In genomic region chr17:31548709-31549108, GRCh38 we compare ENCODE assay signal across 8 cellular contexts.
DNase-seq lines count a peak whose midpoint lies in the region; ATAC-seq and TF ChIP-seq lines count a peak whose summit lies in the region.

No MANE protein-coding gene starts in this region.

- H3K79me2 ChIP-seq in neural progenitor cell (ENCODE audit: low read depth), result no peaks in the 10 kb centered on the region

- peak overlapping the region; percentile 89 for H2AFZ ChIP-seq in neural progenitor cell (replicated peaks)

- ATAC-seq in CD4-positive, alpha-beta T cell (ENCODE audit: poor library complexity), result no peak

- no peak overlapping the region for H3K4me3 ChIP-seq in effector memory CD4-positive, alpha-beta T cell (ENCODE audit: insufficient read depth, low read depth, low read length, poor library complexity, severe bottlenecking)
- H3K4me3 ChIP-seq in neural progenitor cell (peak overlapping the region; percentile 87), adrenal gland (peak overlapping the region in 1 of 4 donors; percentile 98)

- TF ChIP-seq CTCF in CD4-positive, alpha-beta T cell (IDR thresholded peaks at IDR 0.05), result no peak
- TF ChIP-seq CTCF in neural progenitor cell (IDR thresholded peaks at IDR 0.05) (no peak), adrenal gland (IDR thresholded peaks at IDR 0.05) (no peak)

- no peaks in the 10 kb centered on the region for H3K9me3 ChIP-seq in CD4-positive, alpha-beta T cell (ENCODE audit: control insufficient read depth, low read length)
- no peaks in the 10 kb centered on the region for H3K9me3 ChIP-seq in effector memory CD4-positive, alpha-beta T cell (ENCODE audit: control insufficient read depth, low read length)
- H3K9me3 ChIP-seq in neural progenitor cell (ENCODE audit: low read depth) (no peaks in the 10 kb centered on the region), adrenal gland (replicated peaks in 1 of 3) (no peaks in the 10 kb centered on the region)

- H4K20me1 ChIP-seq in neural progenitor cell (ENCODE audit: low read depth), result no peaks in the 10 kb centered on the region

- H3K27ac Mint-ChIP-seq in CD4-positive, alpha-beta T cell, result peak overlapping the region; percentile 76
- H3K27ac Mint-ChIP-seq in neural progenitor cell, result no peak overlapping the region

- H3K4me2 ChIP-seq in neural progenitor cell, result peak overlapping the region; percentile 89

- H3K27ac ChIP-seq in CD4-positive, alpha-beta T cell (ENCODE audit: low read depth, low read length), result no peak overlapping the region
- H3K27ac ChIP-seq in effector memory CD4-positive, alpha-beta T cell (ENCODE audit: insufficient read depth, low read length, poor library complexity, severe bottlenecking), result peak overlapping the region; percentile 7
- H3K27ac ChIP-seq in neural progenitor cell (no peak overlapping the region), adrenal gland (peak overlapping the region in 2 of 5 donors; percentile 75 to 85)

- 43 to 59% (median 50%) methylated on average over 5 of the region's 5 CpGs for WGBS in adrenal gland, 4 donors

- peaks cover 7% of the 10 kb centered on the region for H3K36me3 Mint-ChIP-seq in CD4-positive, alpha-beta T cell (ENCODE audit: low read depth)
- H3K36me3 Mint-ChIP-seq in neural progenitor cell, result no peaks in the 10 kb centered on the region

- DNase-seq in CD4-positive, alpha-beta T cell, result no peak
- peak; percentile 4 for DNase-seq in NCI-H146 treated with DMSO at 0.1 percent for 48 hours (lab: John Stamatoyannopoulos, UW; ENCODE audit: unreplicated experiment)
- no peak for DNase-seq in effector memory CD4-positive, alpha-beta T cell
- DNase-seq in neural progenitor cell (ENCODE audit: low spot score), result no peak
- DNase-seq in GM03348 (ENCODE audit: low spot score), result no peak
- no peak for DNase-seq in activated gamma-delta T cell treated with Interleukin-2 at 50 U/mL for 16 hours
- DNase-seq in NCI-H2081 (lab: John Stamatoyannopoulos, UW), result no peak
- DNase-seq in adrenal gland, result no peak

- H3K4me3 Mint-ChIP-seq in CD4-positive, alpha-beta T cell, result peak overlapping the region; percentile 86
- peak overlapping the region; percentile 92 for H3K4me3 Mint-ChIP-seq in neural progenitor cell

- intact Hi-C loops in CD4-positive, alpha-beta T cell (cut with DNase I, micrococcal nuclease), result loop anchor here in 1 of 2 experiments (2.0 kb wide), 1 partner anchor 56 kb away; no protein-coding TSS in a partner anchor
- intact Hi-C loops in adrenal gland (cut with DNase I), result no loop called here

- no peaks in the 10 kb centered on the region for H3K27me3 ChIP-seq in CD4-positive, alpha-beta T cell (ENCODE audit: control insufficient read depth, insufficient read depth, low read length)
- H3K27me3 ChIP-seq in effector memory CD4-positive, alpha-beta T cell (replicated peaks; ENCODE audit: control insufficient read depth, insufficient read depth, low read length, poor library complexity, severe bottlenecking), result no peaks in the 10 kb centered on the region
- peaks cover 38% of the 10 kb centered on the region for H3K27me3 ChIP-seq in neural progenitor cell
- no peaks in the 10 kb centered on the region for H3K27me3 ChIP-seq in adrenal gland

- H3F3A ChIP-seq in neural progenitor cell (ENCODE audit: low read depth), result peaks cover 12% of the 10 kb centered on the region

- H3K36me3 ChIP-seq in effector memory CD4-positive, alpha-beta T cell (ENCODE audit: control insufficient read depth, insufficient read depth, low read length), result no peaks in the 10 kb centered on the region
- H3K36me3 ChIP-seq in neural progenitor cell, result no peaks in the 10 kb centered on the region
- H3K36me3 ChIP-seq in adrenal gland (replicated peaks in 1 of 2), result no peaks in the 10 kb centered on the region

- TF ChIP-seq POLR2A in adrenal gland (IDR thresholded peaks at IDR 0.05), result no peak

- no peak overlapping the region for H3K9ac ChIP-seq in neural progenitor cell

- POLR2A ChIA-PET in CD4-positive, alpha-beta T cell (lab: Charles Lee), result interaction anchor here (0.9 to 1.1 kb wide), 2 partner anchors 39 to 61 kb away, joined by 3 to 4 read pairs; no protein-coding TSS in a partner anchor

- peaks cover 23% of the 10 kb centered on the region for H3K4me1 Mint-ChIP-seq in CD4-positive, alpha-beta T cell (ENCODE audit: low read depth)
- H3K4me1 Mint-ChIP-seq in neural progenitor cell, result peaks cover 23% of the 10 kb centered on the region

- H3K27me3 Mint-ChIP-seq in CD4-positive, alpha-beta T cell, result no peaks in the 10 kb centered on the region
- peaks cover 33% of the 10 kb centered on the region for H3K27me3 Mint-ChIP-seq in neural progenitor cell (ENCODE audit: insufficient read depth, low read depth)

- CTCF ChIA-PET in CD4-positive, alpha-beta T cell (lab: Charles Lee), result interaction anchor here (1.2 kb wide), 1 partner anchor 10 kb away, joined by 4 read pairs; no protein-coding TSS in a partner anchor

- no peaks in the 10 kb centered on the region for H3K9me3 Mint-ChIP-seq in CD4-positive, alpha-beta T cell
- no peaks in the 10 kb centered on the region for H3K9me3 Mint-ChIP-seq in neural progenitor cell

- H3K4me1 ChIP-seq in effector memory CD4-positive, alpha-beta T cell (ENCODE audit: control insufficient read depth, insufficient read depth, low read length, poor library complexity, severe bottlenecking), result no peaks in the 10 kb centered on the region
- H3K4me1 ChIP-seq in neural progenitor cell (no peaks in the 10 kb centered on the region), adrenal gland (replicated peaks in 1 of 2) (peaks cover 0 to 12% of the 10 kb centered on the region in 2 donors)
